In the genomic region with DNA sequence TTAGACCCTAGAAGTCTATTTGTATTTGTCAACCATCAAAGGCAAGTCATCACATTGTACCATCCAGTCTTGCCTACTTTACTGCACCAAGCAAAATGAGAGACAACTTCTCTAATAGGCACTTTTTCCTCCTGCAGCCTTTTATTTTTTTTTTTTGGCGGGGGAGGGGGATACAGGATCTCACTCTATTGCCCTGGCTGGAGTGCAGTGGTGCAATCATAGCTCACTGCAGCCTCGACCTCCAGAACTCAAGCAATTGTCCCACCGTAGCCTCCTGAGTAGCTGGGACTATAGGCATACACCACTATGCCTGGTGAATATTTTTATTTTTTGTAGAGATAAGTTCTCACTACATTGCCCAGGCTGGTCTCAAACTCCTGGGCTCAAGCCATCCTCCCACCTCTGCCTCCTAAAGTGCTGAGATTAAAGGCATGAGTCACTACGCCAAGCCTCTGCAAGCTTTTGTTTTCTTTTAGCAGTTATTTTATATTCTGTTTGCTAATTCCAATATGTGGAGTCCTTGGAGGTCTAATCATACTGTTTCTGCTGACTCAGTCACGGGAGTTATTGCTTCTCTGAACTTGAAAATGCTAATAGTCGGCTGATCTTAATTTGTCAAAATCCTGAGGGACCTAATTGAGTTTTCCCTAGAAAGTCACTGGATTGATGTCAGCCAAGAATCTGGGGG, we compare ENCODE assay signal across 2 cellular contexts.
TF ChIP-seq lines count a peak whose summit lies in the region.

No MANE protein-coding gene starts in this region.

TF ChIP-seq in A549, 52 proteins besides CTCF, POLR2A, EP300 and RAD21 (continued from another document):
- TF ChIP-seq RFX5 (IDR thresholded peaks at IDR 0.05) (no peak), MYC (IDR thresholded peaks at IDR 0.05; ENCODE audit: borderline replicate concordance, low read length) (no peak), ZC3H11A (IDR thresholded peaks at IDR 0.05) (no peak), REST (IDR thresholded peaks at IDR 0.05) (no peak), HOXB5 (CRISPR knock-in tag; IDR thresholded peaks at IDR 0.05) (no peak), TP53 (CRISPR knock-in tag; IDR thresholded peaks at IDR 0.05) (no peak), BCL3 (IDR thresholded peaks at IDR 0.05) (no peak), MAFK (IDR thresholded peaks at IDR 0.05; ENCODE audit: partially characterized antibody) (peak; percentile 92), CEBPB (IDR thresholded peaks at IDR 0.05) (no peak), NFE2L2 (conservative IDR thresholded peaks at IDR 0.05; ENCODE audit: low read length) (no peak), ELK1 (IDR thresholded peaks at IDR 0.05; ENCODE audit: low read depth, low read length) (no peak)
- TF ChIP-seq, protein P1, sequence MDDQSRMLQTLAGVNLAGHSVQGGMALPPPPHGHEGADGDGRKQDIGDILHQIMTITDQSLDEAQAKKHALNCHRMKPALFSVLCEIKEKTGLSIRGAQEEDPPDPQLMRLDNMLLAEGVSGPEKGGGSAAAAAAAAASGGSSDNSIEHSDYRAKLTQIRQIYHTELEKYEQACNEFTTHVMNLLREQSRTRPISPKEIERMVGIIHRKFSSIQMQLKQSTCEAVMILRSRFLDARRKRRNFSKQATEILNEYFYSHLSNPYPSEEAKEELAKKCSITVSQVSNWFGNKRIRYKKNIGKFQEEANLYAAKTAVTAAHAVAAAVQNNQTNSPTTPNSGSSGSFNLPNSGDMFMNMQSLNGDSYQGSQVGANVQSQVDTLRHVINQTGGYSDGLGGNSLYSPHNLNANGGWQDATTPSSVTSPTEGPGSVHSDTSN (IDR thresholded peaks at IDR 0.05), result no peak
- TF ChIP-seq, protein P2, sequence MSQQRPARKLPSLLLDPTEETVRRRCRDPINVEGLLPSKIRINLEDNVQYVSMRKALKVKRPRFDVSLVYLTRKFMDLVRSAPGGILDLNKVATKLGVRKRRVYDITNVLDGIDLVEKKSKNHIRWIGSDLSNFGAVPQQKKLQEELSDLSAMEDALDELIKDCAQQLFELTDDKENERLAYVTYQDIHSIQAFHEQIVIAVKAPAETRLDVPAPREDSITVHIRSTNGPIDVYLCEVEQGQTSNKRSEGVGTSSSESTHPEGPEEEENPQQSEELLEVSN (IDR thresholded peaks at IDR 0.05; ENCODE audit: borderline replicate concordance, low read depth), result no peak

TF ChIP-seq in HCT116, 20 proteins besides CTCF, POLR2A, EP300 and RAD21 (continued from another document):
- TF ChIP-seq MAX (IDR thresholded peaks at IDR 0.05) (no peak), CEBPB (IDR thresholded peaks at IDR 0.05; ENCODE audit: low read depth) (no peak), CBX3 (IDR thresholded peaks at IDR 0.05; ENCODE audit: low read depth) (no peak), EZH2phosphoT487 (IDR thresholded peaks at IDR 0.05; ENCODE audit: borderline replicate concordance) (no peak), JUND (IDR thresholded peaks at IDR 0.05) (no peak), ZBTB33 (IDR thresholded peaks at IDR 0.05; ENCODE audit: extremely low read depth, insufficient replicate concordance, low read length) (no peak), POLR2AphosphoS5 (IDR thresholded peaks at IDR 0.05; ENCODE audit: low read depth, low read length) (no peak)
- TF ChIP-seq, protein P3, sequence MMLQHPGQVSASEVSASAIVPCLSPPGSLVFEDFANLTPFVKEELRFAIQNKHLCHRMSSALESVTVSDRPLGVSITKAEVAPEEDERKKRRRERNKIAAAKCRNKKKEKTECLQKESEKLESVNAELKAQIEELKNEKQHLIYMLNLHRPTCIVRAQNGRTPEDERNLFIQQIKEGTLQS (IDR thresholded peaks at IDR 0.05), result no peak
